27 cellular contexts compared by ENCODE assay signal in genomic region chr17:39735882-39736281, GRCh38. TPM values are rescaled to one million over a fixed set of nuclear protein-coding genes. Genes with fewer than 3 reads are reported as not detected.
DNase-seq lines count a peak whose midpoint lies in the region; ATAC-seq and TF ChIP-seq lines count a peak whose summit lies in the region.
"Had no signal": no experiment of that assay in that cellular context is flagged by ENCODE, and none has a peak within 500 bp of the region (broad histone marks: within the 10 kb centered on the region; RNA-seq: fewer than 3 reads in every experiment).

No MANE protein-coding gene starts in this region.

- BruUV-seq in Caco-2 (replicated peaks; lab: Mats Ljungman, UMichigan), result no TSS peak

- H3K27me3 Mint-ChIP-seq in Caco-2 (ENCODE audit: insufficient read depth, unreplicated experiment) (no peaks in the 10 kb centered on the region), T-helper 17 cell (peaks cover 24% of the 10 kb centered on the region)

- no peak for TF ChIP-seq CTCF in Caco-2 (IDR thresholded peaks at IDR 0.05; ENCODE audit: insufficient read depth in 1 of 2, low read depth in 1 of 2, low read length in 1 of 2, severe bottlenecking in 1 of 2, unreplicated experiment in 1 of 2)

- H3K36me3 Mint-ChIP-seq in Caco-2 (ENCODE audit: insufficient read depth, unreplicated experiment) (peaks cover 54% of the 10 kb centered on the region), T-helper 17 cell (ENCODE audit: low read depth) (peaks cover 6% of the 10 kb centered on the region)

- ATAC-seq in T-helper 17 cell (no peak), GM18517 (IDR thresholded peaks at IDR 0.05; ENCODE audit: unreplicated experiment) (no peak), GM21737 (IDR thresholded peaks at IDR 0.05; ENCODE audit: unreplicated experiment) (no peak)
- ATAC-seq: gastroesophageal sphincter; GM12878; left ventricle myocardium superior; sciatic nerve; stimulated activated naive CD8-positive, alpha-beta T cell treated with anti-CD3 and anti-CD28 coated beads, Interleukin-15, Interleukin-2, amounts not matched to agents 100 U/mL and 50 U/mL, for 24 hours had no signal

- no peak overlapping the region for H3K4me3 ChIP-seq in Caco-2 (ENCODE audit: low read depth, low read length)
- H3K4me3 ChIP-seq: BLaER1, gastroesophageal sphincter, GM12878, HAP-1, SK-N-MC had no signal

- no peaks in the 10 kb centered on the region for H3K36me3 ChIP-seq in Caco-2 (ENCODE audit: control insufficient read depth, insufficient read depth, low read length)
- H3K36me3 ChIP-seq: BLaER1, gastroesophageal sphincter, HAP-1 had no signal

- H3K9me3 ChIP-seq in Caco-2 (no peaks in the 10 kb centered on the region), T-helper 17 cell (ENCODE audit: control insufficient read depth, low read length, poor library complexity, severe bottlenecking) (no peaks in the 10 kb centered on the region)
- H3K9me3 ChIP-seq: BLaER1, gastroesophageal sphincter, HAP-1 had no signal

- peak overlapping the region; percentile 96 for H3K4me3 Mint-ChIP-seq in Caco-2 (ENCODE audit: unreplicated experiment)
- no peak overlapping the region for H3K4me3 Mint-ChIP-seq in T-helper 17 cell
- H3K4me3 Mint-ChIP-seq: activated naive CD4-positive, alpha-beta T cell treated with anti-CD3 and anti-CD28 coated beads for 36 hours; nephron progenitor cell had no signal

- POLR2A ChIA-PET in Caco-2 (lab: Charles Lee), result interaction anchor here (1.2 kb wide), 1 partner anchor 36 kb away, joined by 3 read pairs; the partner anchor contains the start of gene ERBB2

- H3K27ac Mint-ChIP-seq in Caco-2 (ENCODE audit: unreplicated experiment) (peak overlapping the region; percentile 53), T-helper 17 cell (peak overlapping the region; percentile 78)
- H3K27ac Mint-ChIP-seq: activated naive CD4-positive, alpha-beta T cell treated with anti-CD3 and anti-CD28 coated beads for 36 hours; nephron progenitor cell had no signal

- CTCF ChIA-PET in Caco-2 (lab: Charles Lee), result no interaction called here

- intact Hi-C loops in Caco-2 (cut with micrococcal nuclease; ENCODE audit: unreplicated experiment), result loop anchor here (5.0 kb wide), 1 partner anchor 99 kb away; the partner anchor contains the start of gene STARD3

- DNase-seq in Caco-2 (peak in 1 of 2 experiments; percentile 64), T-helper 17 cell (no peak), mucosa of gallbladder (ENCODE audit: low spot score) (peak; percentile 54), occipital lobe (lab: John Stamatoyannopoulos, UW) (no peak)
- DNase-seq: activated CD4-positive, alpha-beta T cell treated with anti-CD3 and anti-CD28 coated beads for 48 hours; activated naive CD4-positive, alpha-beta T cell treated with anti-CD3 and anti-CD28 coated beads for 36 hours; activated T-cell treated with anti-CD3 and anti-CD28 coated beads, Interleukin-2, amount 50 U/mL, for 48 hours; amniotic stem cell; COR-L47; DND-41; Kasumi-1; left ventricle myocardium superior; NCI-H2171; NCI-H69; nephron progenitor cell; posterior cingulate gyrus; stimulated activated CD4-positive, alpha-beta T cell treated with anti-CD3 and anti-CD28 coated beads, Interleukin-4, amount 100 ng/mL, for 4 hours; stimulated activated naive CD8-positive, alpha-beta T cell treated with anti-CD3 and anti-CD28 coated beads, Interleukin-15, Interleukin-2, amounts not matched to agents 100 U/mL and 50 U/mL, for 24 hours; T-helper 2 cell had no signal

- no peaks in the 10 kb centered on the region for H3K9me3 Mint-ChIP-seq in Caco-2 (ENCODE audit: unreplicated experiment)
- H3K9me3 Mint-ChIP-seq: activated naive CD4-positive, alpha-beta T cell treated with anti-CD3 and anti-CD28 coated beads for 36 hours; nephron progenitor cell had no signal

- peaks cover 35% of the 10 kb centered on the region for H3K4me1 ChIP-seq in Caco-2
- H3K4me1 ChIP-seq: HAP-1 had no signal

- peaks cover 17% of the 10 kb centered on the region for H3K4me1 Mint-ChIP-seq in Caco-2 (ENCODE audit: low read depth, unreplicated experiment)
- H3K4me1 Mint-ChIP-seq in T-helper 17 cell, result peaks cover 10% of the 10 kb centered on the region

- no peaks in the 10 kb centered on the region for H3K27me3 ChIP-seq in Caco-2 (replicated peaks; ENCODE audit: control insufficient read depth, insufficient read depth, low read length)

RNA-seq across cellular contexts. Expression of gene GRB7, which starts 1.9 kb away (rescaled TPM):
- total RNA-seq in Caco-2 (2022) (83.3 and 98.6 TPM in 2 replicates), T-helper 17 cell (not detected), mucosa of gallbladder (92.8 TPM), occipital lobe (not detected)

RNA-seq across cellular contexts. Expression of gene MIEN1, which starts 5.5 kb away (rescaled TPM):
- total RNA-seq in Caco-2 (2022), result 42.9 and 46.3 TPM in 2 replicates
- total RNA-seq in T-helper 17 cell, result 10 to 100 TPM; 36.9 to 41.8 TPM
- 66.1 TPM for total RNA-seq in mucosa of gallbladder
- total RNA-seq in occipital lobe, result 10.1 TPM

RNA-seq across cellular contexts. Expression of gene ERBB2, which starts 36.0 kb away (rescaled TPM):
- total RNA-seq in Caco-2 (2022), result 121 and 124 TPM in 2 replicates
- 1 to 10 TPM; 1.3 to 3.5 TPM for total RNA-seq in T-helper 17 cell
- total RNA-seq in mucosa of gallbladder, result 202 TPM
- 10.1 TPM for total RNA-seq in occipital lobe

RNA-seq across cellular contexts. Expression of gene PGAP3, which starts 48.0 kb away (rescaled TPM):
- total RNA-seq in Caco-2 (2022) (14.7 and 17.4 TPM in 2 replicates), T-helper 17 cell (10 to 100 TPM; 28.8 to 31.3 TPM), mucosa of gallbladder (54.2 TPM), occipital lobe (8.9 TPM)

Comparison
In these comparisons a context has a peak if more than half of its experiments do, and no peak if none do; other contexts are left out.
1. RNA of gene GRB7, which starts 1.9 kb away (total RNA-seq): 83.3 to 98.6 TPM in Caco-2 and 92.8 TPM in mucosa of gallbladder (single experiment); not detected in T-helper 17 cell and not detected in occipital lobe (single experiment); every median in the first group is over 10 times any median in the second.
2. RNA of gene ERBB2, which starts 36.0 kb away (total RNA-seq): 202 TPM in mucosa of gallbladder (single experiment) and 121 to 124 TPM in Caco-2; 10.1 TPM in occipital lobe (single experiment) and 1.3 to 3.5 TPM in T-helper 17 cell; every median in the first group is over 10 times any median in the second.